8 cellular contexts compared by ENCODE assay signal in the genomic region with DNA sequence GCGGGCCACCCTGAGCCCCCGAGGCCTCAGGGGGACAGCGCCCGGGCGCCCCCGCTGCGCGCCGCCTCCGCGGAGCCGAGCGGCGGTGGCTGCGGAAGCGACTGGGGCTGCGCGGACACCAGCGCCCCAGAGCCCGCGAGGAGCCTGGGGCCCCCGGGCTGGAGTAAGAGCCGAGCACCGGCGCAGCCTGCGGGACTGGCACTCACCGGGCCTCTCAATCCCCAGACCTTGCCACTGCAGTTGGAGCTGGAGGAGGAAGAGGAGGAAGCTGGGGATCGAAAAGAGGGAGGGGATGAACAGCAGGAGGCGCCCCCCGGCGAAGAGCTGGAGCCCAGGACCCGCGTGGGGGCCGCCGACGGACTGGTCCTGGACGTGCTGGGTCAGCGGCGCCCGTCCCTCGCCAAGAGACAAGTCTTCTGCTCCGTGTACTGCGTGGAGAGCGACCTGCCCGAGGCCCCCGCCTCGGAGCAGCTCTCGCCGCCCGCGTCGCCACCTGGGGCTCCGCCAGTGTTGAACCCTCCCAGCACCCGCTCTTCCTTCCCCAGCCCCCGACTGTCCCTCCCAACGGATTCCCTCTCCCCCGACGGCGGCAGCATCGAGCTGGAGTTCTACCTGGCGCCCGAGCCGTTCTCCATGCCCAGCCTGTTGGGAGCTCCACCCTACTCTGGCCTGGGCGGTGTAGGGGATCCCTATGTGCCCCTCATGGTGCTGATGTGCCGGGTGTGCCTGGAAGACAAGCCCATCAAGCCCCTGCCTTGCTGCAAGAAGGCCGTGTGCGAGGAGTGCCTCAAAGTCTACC. TPM values are rescaled to one million over a fixed set of nuclear protein-coding genes. Genes with fewer than 3 reads are reported as not detected.
DNase-seq lines count a peak whose midpoint lies in the region; ATAC-seq and TF ChIP-seq lines count a peak whose summit lies in the region.

No MANE protein-coding gene starts in this region.

- H4K20me1 ChIP-seq in PC-3 (ENCODE audit: low read length), result 0 out of 2 replicates have a peak, but pooled peaks cover 5% of the 10 kb centered on the region

- no peaks in the 10 kb centered on the region for H3K9me2 ChIP-seq in PC-3 (replicated peaks; ENCODE audit: low read length)

- H3K4me1 Mint-ChIP-seq in stimulated activated naive B cell treated with anti-CD40 and anti-IgM and Interleukin-4, amounts not matched to agents 10 μg/mL and 1 μg/mL and 100 μg/mL, for 72 hours, result peaks cover 10 to 19% of the 10 kb centered on the region in 2 donors

- H3K9me3 Mint-ChIP-seq in stimulated activated naive B cell treated with anti-CD40 and anti-IgM and Interleukin-4, amounts not matched to agents 10 μg/mL and 1 μg/mL and 100 μg/mL, for 72 hours, result peaks cover 0 to 2% of the 10 kb centered on the region in 2 donors

- H3K4me3 ChIP-seq in BE2C (ENCODE audit: low read depth, low read length) (peak overlapping the region; percentile 73), PC-3 (ENCODE audit: low read length) (peak overlapping the region; percentile 76), duodenal mucosa (ENCODE audit: low read depth in 1 of 2, low read length in 2 of 2) (peak overlapping the region; percentile 79 to 82), left lung (peak overlapping the region; percentile 78 to 87)

- no peaks in the 10 kb centered on the region for H3K9me3 ChIP-seq in BE2C
- H3K9me3 ChIP-seq in PC-3 (ENCODE audit: low read length), result no peaks in the 10 kb centered on the region
- no peaks in the 10 kb centered on the region for H3K9me3 ChIP-seq in duodenal mucosa (ENCODE audit: control insufficient read depth in 1 of 2, low read length in 2 of 2)
- no peaks in the 10 kb centered on the region for H3K9me3 ChIP-seq in left lung

- BruUV-seq in PC-3 (replicated peaks; lab: Mats Ljungman, UMichigan), result no TSS peak

- H3K36me3 Mint-ChIP-seq in stimulated activated naive B cell treated with anti-CD40 and anti-IgM and Interleukin-4, amounts not matched to agents 10 μg/mL and 1 μg/mL and 100 μg/mL, for 72 hours, result peaks cover 1 to 3% of the 10 kb centered on the region in 2 donors

- peaks cover 48 to 50% of the 10 kb centered on the region in 2 donors for H3K27me3 Mint-ChIP-seq in stimulated activated naive B cell treated with anti-CD40 and anti-IgM and Interleukin-4, amounts not matched to agents 10 μg/mL and 1 μg/mL and 100 μg/mL, for 72 hours

- H3K27ac ChIP-seq in PC-3 (ENCODE audit: low read length) (peak overlapping the region; percentile 28), duodenal mucosa (ENCODE audit: low read depth, low read length) (peak overlapping the region; percentile 77), left lung (peak overlapping the region; percentile 90 to 95)

- H3F3A ChIP-seq in PC-3 (ENCODE audit: low read length, unreplicated experiment), result no peaks in the 10 kb centered on the region

- peak overlapping the region; percentile 80 for H2AFZ ChIP-seq in PC-3 (ENCODE audit: low read length)

- H3K4me2 ChIP-seq in PC-3 (ENCODE audit: low read length), result peak overlapping the region; percentile 76

- no peaks in the 10 kb centered on the region for H3K36me3 ChIP-seq in BE2C
- no peaks in the 10 kb centered on the region for H3K36me3 ChIP-seq in PC-3 (ENCODE audit: low read depth, low read length)
- no peaks in the 10 kb centered on the region for H3K36me3 ChIP-seq in duodenal mucosa (ENCODE audit: control insufficient read depth in 1 of 2, insufficient read depth in 2 of 2, low read length in 2 of 2)
- peaks cover 0 to 2% of the 10 kb centered on the region in 2 donors for H3K36me3 ChIP-seq in left lung

- H3K27ac Mint-ChIP-seq in stimulated activated naive B cell treated with anti-CD40 and anti-IgM and Interleukin-4, amounts not matched to agents 10 μg/mL and 1 μg/mL and 100 μg/mL, for 72 hours, result peak overlapping the region; percentile 70

- ATAC-seq in PC-3, result peak; percentile 32
- peak; percentile 50 for ATAC-seq in left lung
- peak; percentile 64 to 65 for ATAC-seq in stimulated activated naive B cell treated with anti-CD40 and anti-IgM and Interleukin-4, amounts not matched to agents 10 μg/mL and 1 μg/mL and 100 μg/mL, for 72 hours (replicated peaks)
- no peak for ATAC-seq in GM18517 (IDR thresholded peaks at IDR 0.05; ENCODE audit: unreplicated experiment)
- ATAC-seq in GM21526 (IDR thresholded peaks at IDR 0.05; ENCODE audit: low FRiP score, unreplicated experiment), result no peak

- peak; percentile 10; the same call in 1 of the 2 replicates for TF ChIP-seq CTCF in BE2C (IDR thresholded peaks at IDR 0.05; ENCODE audit: low read depth, low read length)
- TF ChIP-seq CTCF in PC-3 (conservative IDR thresholded peaks at IDR 0.05; ENCODE audit: low read depth, low read length), result no peak
- no peak for TF ChIP-seq CTCF in left lung (IDR thresholded peaks at IDR 0.05)

- H3K79me2 ChIP-seq in PC-3 (ENCODE audit: low read length), result peaks cover 42% of the 10 kb centered on the region

- POLR2A ChIA-PET in PC-3 (lab: Charles Lee; ENCODE audit: unreplicated experiment), result no interaction called here

- peak overlapping the region; percentile 76 to 83 for H3K4me3 Mint-ChIP-seq in stimulated activated naive B cell treated with anti-CD40 and anti-IgM and Interleukin-4, amounts not matched to agents 10 μg/mL and 1 μg/mL and 100 μg/mL, for 72 hours

- peak; percentile 43 for DNase-seq in BE2C
- DNase-seq in GM19238 (ENCODE audit: insufficient read length, low spot score), result peak; percentile 10
- DNase-seq in PC-3, result peak; percentile 25
- DNase-seq in left lung, result peak; percentile 61 to 87
- no peak for DNase-seq in stimulated activated naive B cell treated with anti-CD40 and anti-IgM and Interleukin-4, amounts not matched to agents 10 μg/mL and 1 μg/mL and 100 μg/mL, for 72 hours

- H3K9ac ChIP-seq in PC-3 (ENCODE audit: low read length) (peak overlapping the region; percentile 61), duodenal mucosa (ENCODE audit: low read depth in 1 of 2, low read length in 2 of 2) (peak overlapping the region; percentile 70 to 71)

- H3K4me1 ChIP-seq in BE2C, result no peaks in the 10 kb centered on the region
- H3K4me1 ChIP-seq in PC-3 (ENCODE audit: insufficient read depth, low read length), result peaks cover 44% of the 10 kb centered on the region
- H3K4me1 ChIP-seq in duodenal mucosa (ENCODE audit: control insufficient read depth in 1 of 2, insufficient read depth in 2 of 2, low read length in 2 of 2), result peaks cover 4 to 13% of the 10 kb centered on the region in 2 donors
- peaks cover 3 to 37% of the 10 kb centered on the region in 2 donors for H3K4me1 ChIP-seq in left lung

- CTCF ChIA-PET in PC-3 (lab: Charles Lee), result interaction anchor here (0.6 to 1.1 kb wide), 2 partner anchors 43 to 92 kb away, joined by 3 to 6 read pairs; no protein-coding TSS in a partner anchor

- H3K27me3 ChIP-seq in BE2C (no peaks in the 10 kb centered on the region; the same call in 1 of the 2 replicates), PC-3 (ENCODE audit: low read length) (no peaks in the 10 kb centered on the region), duodenal mucosa (ENCODE audit: control insufficient read depth in 1 of 2, insufficient read depth in 2 of 2, low read length in 2 of 2) (no peaks in the 10 kb centered on the region), left lung (no peaks in the 10 kb centered on the region)

- intact Hi-C loops in PC-3 (cut with micrococcal nuclease), result loop anchor here (1.0 to 5.0 kb wide), 3 partner anchors 32 to 152 kb away; no protein-coding TSS in a partner anchor
- intact Hi-C loops in left lung (cut with DNase I), result loop anchor here in 1 of 2 donors (10.0 kb wide), 1 partner anchor 132 kb away; no protein-coding TSS in a partner anchor

RNA-seq across cellular contexts. Expression of a gene that starts 0.6 kb away (rescaled TPM):
- polyA plus RNA-seq in BE2C (2012; ENCODE audit: insufficient read depth, insufficient read length, low read depth), result 8.6 TPM
- 4.5 and 7.7 TPM in 2 replicates for total RNA-seq in PC-3 (2014; rRNA removed)
- total RNA-seq in left lung, result 10 to 100 TPM; 17.2 to 18.5 TPM

Comparison
In these comparisons a context has a peak if more than half of its experiments do, and no peak if none do; other contexts are left out.
1. ATAC-seq: peak in PC-3 (single experiment), left lung (single experiment) and stimulated activated naive B cell treated with anti-CD40 and anti-IgM and Interleukin-4, amounts not matched to agents 10 μg/mL and 1 μg/mL and 100 μg/mL, for 72 hours (2 of 2); none in GM18517 (single experiment) and GM21526 (single experiment).
2. H3K27ac ChIP-seq: peak in every context shown above with its lines; median percentile 92 in left lung; 77 in duodenal mucosa; 28 in PC-3.
3. Peak in every context shown above with its lines, with median percentiles within 50 percentile points of each other: H3K4me3 ChIP-seq.